Comparison of ENCODE assay signal across 26 cellular contexts in genomic region chr12:111244673-111245072, GRCh38.
"Had no signal": no experiment of that assay in that cellular context is flagged by ENCODE, and none has a peak within 500 bp of the region (broad histone marks: within the 10 kb centered on the region; RNA-seq: fewer than 3 reads in every experiment).

No MANE protein-coding gene starts in this region.

- H3K27me3 ChIP-seq: colonic mucosa, foreskin keratinocyte, gastrocnemius medialis, hepatocyte had no signal

- H3K9me3 Mint-ChIP-seq: dendritic cell treated with granulocyte-macrophage colony-stimulating factor and Interleukin-4, amounts not matched to agents 40 ng/mL and 50 ng/mL, for 4 days had no signal

- H3K4me2 ChIP-seq: hepatocyte had no signal

- H3K79me2 ChIP-seq: hepatocyte had no signal

- H3K27ac ChIP-seq: colonic mucosa, coronary artery, dorsolateral prefrontal cortex, epithelial cell of prostate, esophagus muscularis mucosa, esophagus squamous epithelium, foreskin keratinocyte, gastrocnemius medialis, gastroesophageal sphincter, heart left ventricle, heart right ventricle, hepatocyte had no signal

- H3K4me1 ChIP-seq: colonic mucosa, esophagus muscularis mucosa, esophagus squamous epithelium, foreskin keratinocyte, gastrocnemius medialis, gastroesophageal sphincter had no signal

- H3K36me3 ChIP-seq: colonic mucosa, esophagus muscularis mucosa, esophagus squamous epithelium, gastrocnemius medialis, gastroesophageal sphincter, heart left ventricle, heart right ventricle had no signal

- ATAC-seq: effector memory CD8-positive, alpha-beta T cell; esophagus mucosa; foreskin keratinocyte; gastrocnemius medialis; gastroesophageal sphincter; heart left ventricle; heart right ventricle had no signal

- H3K9me3 ChIP-seq: colonic mucosa, gastrocnemius medialis had no signal

- DNase-seq: colonic mucosa; cortex of kidney; dermis blood vessel endothelial cell; dorsolateral prefrontal cortex; effector CD4-positive, alpha-beta T cell; effector CD8-positive, alpha-beta T cell; effector memory CD4-positive, alpha-beta T cell; effector memory CD8-positive, alpha-beta T cell; endodermal cell; erythroblast; esophagus squamous epithelium; foreskin fibroblast; foreskin keratinocyte; foreskin melanocyte; gastrocnemius medialis; glutamatergic neuron; head of caudate nucleus; heart left ventricle; heart right ventricle had no signal

- H3K4me3 ChIP-seq: colonic mucosa, coronary artery, dorsolateral prefrontal cortex, esophagus muscularis mucosa, esophagus squamous epithelium, gastrocnemius medialis, gastroesophageal sphincter, heart left ventricle, heart right ventricle, hepatocyte had no signal

- H3K27me3 Mint-ChIP-seq: dendritic cell treated with granulocyte-macrophage colony-stimulating factor and Interleukin-4, amounts not matched to agents 40 ng/mL and 50 ng/mL, for 4 days had no signal

- H3K27ac Mint-ChIP-seq: dendritic cell treated with granulocyte-macrophage colony-stimulating factor and Interleukin-4, amounts not matched to agents 40 ng/mL and 50 ng/mL, for 4 days; effector memory CD8-positive, alpha-beta T cell; endodermal cell had no signal

- H3K4me3 Mint-ChIP-seq: dendritic cell treated with granulocyte-macrophage colony-stimulating factor and Interleukin-4, amounts not matched to agents 40 ng/mL and 50 ng/mL, for 4 days; effector memory CD8-positive, alpha-beta T cell; endodermal cell had no signal

- H2AFZ ChIP-seq: hepatocyte had no signal
